In the genomic region with DNA sequence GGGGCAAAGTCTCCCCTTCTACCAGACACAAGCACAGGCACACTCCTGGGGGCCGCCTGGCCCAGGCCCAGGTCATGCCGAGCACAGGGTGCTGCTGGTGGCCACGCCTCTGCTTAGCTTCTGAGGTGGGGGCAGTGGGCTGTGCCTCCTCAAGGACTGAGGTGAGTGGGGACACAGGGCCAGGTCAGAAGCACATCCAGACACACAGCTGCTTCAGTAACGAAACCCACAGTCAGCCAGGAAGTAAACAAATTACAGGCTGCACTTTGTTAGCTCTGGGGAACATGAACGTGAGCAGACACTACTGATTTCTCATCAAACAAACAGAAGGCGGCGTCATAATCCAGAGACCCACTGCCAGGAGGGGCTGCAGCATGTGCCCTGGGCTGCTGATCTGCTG, we compare ENCODE assay signal across 11 cellular contexts.
DNase-seq lines count a peak whose midpoint lies in the region; ATAC-seq, FAIRE-seq and TF ChIP-seq lines count a peak whose summit lies in the region.
"Had no signal": no experiment of that assay in that cellular context is flagged by ENCODE, and none has a peak within 500 bp of the region (broad histone marks: within the 10 kb centered on the region; RNA-seq: fewer than 3 reads in every experiment).

No MANE protein-coding gene starts in this region.

- WGBS in smooth muscle cell (ENCODE audit: low lambda C conversion rate), result 70% methylated on average over 7 of the region's 7 CpGs

- H3K9ac ChIP-seq in smooth muscle cell (ENCODE audit: low read depth), result no peak overlapping the region

- no peak for FAIRE-seq in bronchial epithelial cell (lab: Jason Lieb, UNC)

- H2AFZ ChIP-seq in smooth muscle cell (ENCODE audit: low read depth), result no peak overlapping the region

- H3K79me2 ChIP-seq in smooth muscle cell (ENCODE audit: low read depth), result no peaks in the 10 kb centered on the region

- peak; percentile 41 for DNase-seq in GM06990 (ENCODE audit: extremely low read depth, insufficient read length)
- DNase-seq in Jurkat, Clone E6-1 (ENCODE audit: low read depth, low spot score), result peak; percentile 49
- peak; percentile 37 for DNase-seq in bronchial epithelial cell (ENCODE audit: low read depth)
- DNase-seq in AML-193 (lab: John Stamatoyannopoulos, UW), result no peak
- no peak for DNase-seq in KBM-7
- DNase-seq in activated T-cell treated with anti-CD3 and anti-CD28 coated beads for 4 hours, result no peak
- DNase-seq in smooth muscle cell (lab: John Stamatoyannopoulos, UW; ENCODE audit: unreplicated experiment), result no peak
- DNase-seq: NCI-H2171, retina, tibial artery had no signal

- peak; percentile 56 for ATAC-seq in GM19468 (IDR thresholded peaks at IDR 0.05; ENCODE audit: extremely low read depth, unreplicated experiment)

- H3K4me2 ChIP-seq in smooth muscle cell, result no peak overlapping the region

- no peaks in the 10 kb centered on the region for H4K20me1 ChIP-seq in smooth muscle cell (ENCODE audit: low read depth)

- H3K9me3 ChIP-seq in smooth muscle cell (replicated peaks; ENCODE audit: low read depth), result no peaks in the 10 kb centered on the region
- H3K9me3 ChIP-seq: tibial artery had no signal

- H3K27ac ChIP-seq in smooth muscle cell (ENCODE audit: low read depth), result no peak overlapping the region
- H3K27ac ChIP-seq: tibial artery had no signal

- in situ Hi-C loops in KBM-7 (cut with MboI; ENCODE audit: low pct_unique_long_range_greater_than_20kb, low sequenced_read_pairs), result no loop called here

- H3K4me3 ChIP-seq in GM06990 (replicated peaks; ENCODE audit: low read depth, low read length) (no peak overlapping the region), bronchial epithelial cell (ENCODE audit: low read depth, low read length) (no peak overlapping the region), smooth muscle cell (no peak overlapping the region)
- no peak overlapping the region for H3K4me3 ChIP-seq in Jurkat, Clone E6-1 (ENCODE audit: low read length)
- H3K4me3 ChIP-seq: tibial artery had no signal

- peak; percentile 23 for TF ChIP-seq CTCF in GM06990 (IDR thresholded peaks at IDR 0.05; ENCODE audit: insufficient read depth, low read length, poor library complexity, severe bottlenecking)
- TF ChIP-seq CTCF in bronchial epithelial cell (IDR thresholded peaks at IDR 0.05; ENCODE audit: insufficient read depth, low read length, severe bottlenecking), result no peak
- TF ChIP-seq CTCF in smooth muscle cell (IDR thresholded peaks at IDR 0.05; ENCODE audit: borderline replicate concordance, insufficient read depth, poor library complexity, severe bottlenecking), result no peak

- H3K36me3 ChIP-seq in GM06990 (ENCODE audit: control insufficient read depth, insufficient read depth, low read length), result no peaks in the 10 kb centered on the region
- H3K36me3 ChIP-seq in bronchial epithelial cell (ENCODE audit: control insufficient read depth, insufficient read depth, low read length), result no peaks in the 10 kb centered on the region
- H3K36me3 ChIP-seq in smooth muscle cell (ENCODE audit: low read depth), result no peaks in the 10 kb centered on the region
- H3K36me3 ChIP-seq: tibial artery had no signal

- no peaks in the 10 kb centered on the region for H3F3A ChIP-seq in smooth muscle cell (ENCODE audit: low read depth)

- H3K27me3 ChIP-seq in GM06990 (replicated peaks; ENCODE audit: control insufficient read depth, insufficient read depth, low read length) (no peaks in the 10 kb centered on the region), bronchial epithelial cell (ENCODE audit: control insufficient read depth, insufficient read depth, low read length) (no peaks in the 10 kb centered on the region), smooth muscle cell (ENCODE audit: low read depth) (no peaks in the 10 kb centered on the region)
- H3K27me3 ChIP-seq: tibial artery had no signal

- no peaks in the 10 kb centered on the region for H3K4me1 ChIP-seq in smooth muscle cell (ENCODE audit: low read depth)
- H3K4me1 ChIP-seq: tibial artery had no signal

Comparison
In these comparisons a context has a peak if more than half of its experiments do, and no peak if none do; other contexts are left out.
1. DNase-seq: peak in GM06990 (single experiment), Jurkat, Clone E6-1 (single experiment) and bronchial epithelial cell (single experiment); none in AML-193 (0 of 2), KBM-7 (single experiment), activated T-cell treated with anti-CD3 and anti-CD28 coated beads for 4 hours (single experiment) and smooth muscle cell (single experiment).